In the genomic region with DNA sequence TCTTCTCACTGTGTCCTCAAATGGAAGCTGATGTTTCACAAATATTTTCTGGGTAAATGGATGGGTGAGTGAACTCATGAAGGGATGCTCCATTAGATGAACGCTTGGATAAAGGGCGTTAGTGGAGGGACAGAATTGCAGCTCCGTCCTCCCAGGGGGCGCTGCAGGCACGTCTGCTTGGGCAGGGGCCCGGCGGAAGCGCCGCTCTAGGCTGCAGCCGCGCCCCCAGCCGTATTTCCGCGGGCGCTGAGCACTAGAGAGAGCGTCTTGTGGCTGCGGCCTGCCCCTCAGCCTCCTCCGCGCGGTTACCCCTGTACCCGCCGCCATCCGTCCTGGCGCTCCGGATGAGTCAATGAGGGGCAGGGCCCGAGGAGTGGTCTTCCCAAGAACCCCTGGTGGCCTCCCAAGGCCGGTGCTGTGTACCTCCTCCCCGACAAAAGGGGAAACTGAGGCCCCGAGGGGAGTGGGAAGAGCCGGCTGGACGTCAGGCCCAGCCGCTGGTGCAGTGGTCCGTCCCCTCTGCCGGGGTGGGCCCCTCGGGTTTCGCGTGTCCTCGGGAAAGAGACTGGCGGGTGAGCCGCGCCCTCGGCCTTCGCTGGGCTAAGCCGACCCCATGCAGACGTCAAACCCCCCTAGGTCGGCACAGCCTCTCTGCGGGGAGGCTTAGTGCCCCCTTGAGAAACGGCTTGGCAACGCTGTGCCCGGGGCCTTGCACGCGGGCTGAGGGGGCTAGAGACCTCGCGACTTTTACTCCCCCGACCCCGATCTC, we compare ENCODE assay signal across 8 cellular contexts. TPM values are rescaled to one million over a fixed set of nuclear protein-coding genes. Genes with fewer than 3 reads are reported as not detected.
DNase-seq lines count a peak whose midpoint lies in the region; ATAC-seq and TF ChIP-seq lines count a peak whose summit lies in the region.

No MANE protein-coding gene starts in this region.

- H3K27me3 ChIP-seq in osteoblast (ENCODE audit: insufficient read depth, low read length) (no peaks in the 10 kb centered on the region), thoracic aorta (replicated peaks; ENCODE audit: insufficient read depth) (no peaks in the 10 kb centered on the region)

- H3K4me2 ChIP-seq in osteoblast (ENCODE audit: insufficient read depth, low read length) = peak overlapping the region; percentile 93

- H3K36me3 Mint-ChIP-seq in activated naive CD8-positive, alpha-beta T cell = peaks cover 12% of the 10 kb centered on the region

- intact Hi-C loops in head of caudate nucleus (cut with DNase I) = no loop called here

- peak; percentile 91 for TF ChIP-seq POLR2A in GM10847 (IDR thresholded peaks at IDR 0.05; ENCODE audit: extremely low read depth, insufficient read length)

- H3K9me3 ChIP-seq in osteoblast (ENCODE audit: low read depth, low read length) (no peaks in the 10 kb centered on the region), thoracic aorta (no peaks in the 10 kb centered on the region)

- no peaks in the 10 kb centered on the region for H3K27me3 Mint-ChIP-seq in activated naive CD8-positive, alpha-beta T cell

- H3K4me3 ChIP-seq in osteoblast (ENCODE audit: insufficient read depth, low read length) (peak overlapping the region; percentile 96), thoracic aorta (peak overlapping the region; percentile 84)

- H2AFZ ChIP-seq in osteoblast (ENCODE audit: low read length) = peak overlapping the region; percentile 92

- peaks cover 16% of the 10 kb centered on the region for H3K79me2 ChIP-seq in osteoblast (ENCODE audit: insufficient read depth, low read length)

- H3K36me3 ChIP-seq in osteoblast (ENCODE audit: insufficient read depth, low read length) (peaks cover 5% of the 10 kb centered on the region), thoracic aorta (peaks cover 12% of the 10 kb centered on the region)

- peaks cover 33% of the 10 kb centered on the region for H3K4me1 Mint-ChIP-seq in activated naive CD8-positive, alpha-beta T cell (ENCODE audit: low read depth)

- H3K4me1 ChIP-seq in osteoblast (ENCODE audit: insufficient read depth, low read length) (peaks cover 39% of the 10 kb centered on the region), thoracic aorta (ENCODE audit: control insufficient read depth in 1 of 2, low read depth in 2 of 2) (peaks cover 8 to 9% of the 10 kb centered on the region in 2 donors)

- H3K9me3 Mint-ChIP-seq in activated naive CD8-positive, alpha-beta T cell (ENCODE audit: low read depth) = no peaks in the 10 kb centered on the region

- peak; percentile 89 for TF ChIP-seq CTCF in osteoblast (IDR thresholded peaks at IDR 0.05; ENCODE audit: extremely low read depth, low read depth, low read length)
- peak; percentile 87 for TF ChIP-seq CTCF in thoracic aorta (IDR thresholded peaks at IDR 0.05)

- DNase-seq in NCI-H1105 (lab: John Stamatoyannopoulos, UW) = peak; percentile 91
- DNase-seq in head of caudate nucleus = peak; percentile 79 to 97 (median 93)
- peak; percentile 97 for DNase-seq in osteoblast (ENCODE audit: insufficient read length, low spot score, missing footprints)
- DNase-seq in thoracic aorta (ENCODE audit: low spot score) = peak; percentile 39

- H3K27ac Mint-ChIP-seq in activated naive CD8-positive, alpha-beta T cell = peak overlapping the region; percentile 85

- H3K27ac ChIP-seq in osteoblast (ENCODE audit: low read depth, low read length) = peak overlapping the region; percentile 81
- H3K27ac ChIP-seq in thoracic aorta = peak overlapping the region; percentile 72 to 77

- peak; percentile 80 for ATAC-seq in HG02623 (IDR thresholded peaks at IDR 0.05; ENCODE audit: unreplicated experiment)
- peak; percentile 96 for ATAC-seq in SK-N-SH treated with all-trans-retinoic acid at 6 μM for 48 hours
- ATAC-seq in thoracic aorta (ENCODE audit: insufficient number of reproducible peaks, low FRiP score, low read depth) = peak; percentile 69

- H3K4me3 Mint-ChIP-seq in activated naive CD8-positive, alpha-beta T cell = peak overlapping the region; percentile 77

- no peaks in the 10 kb centered on the region for H4K20me1 ChIP-seq in osteoblast (ENCODE audit: insufficient read depth, low read length)

TF ChIP-seq in SK-N-SH treated with all-trans-retinoic acid at 6 μM for 48 hours, 23 proteins besides CTCF, POLR2A, EP300 and RAD21:
- TF ChIP-seq POU6F1 (CRISPR knock-in tag; IDR thresholded peaks at IDR 0.05; ENCODE audit: borderline replicate concordance, low read depth) (0 out of 2 replicates have a peak, but pooled peaks have one; percentile 69), PPARA (CRISPR knock-in tag; IDR thresholded peaks at IDR 0.05; ENCODE audit: borderline replicate concordance) (no peak)
- TF ChIP-seq, protein P1, sequence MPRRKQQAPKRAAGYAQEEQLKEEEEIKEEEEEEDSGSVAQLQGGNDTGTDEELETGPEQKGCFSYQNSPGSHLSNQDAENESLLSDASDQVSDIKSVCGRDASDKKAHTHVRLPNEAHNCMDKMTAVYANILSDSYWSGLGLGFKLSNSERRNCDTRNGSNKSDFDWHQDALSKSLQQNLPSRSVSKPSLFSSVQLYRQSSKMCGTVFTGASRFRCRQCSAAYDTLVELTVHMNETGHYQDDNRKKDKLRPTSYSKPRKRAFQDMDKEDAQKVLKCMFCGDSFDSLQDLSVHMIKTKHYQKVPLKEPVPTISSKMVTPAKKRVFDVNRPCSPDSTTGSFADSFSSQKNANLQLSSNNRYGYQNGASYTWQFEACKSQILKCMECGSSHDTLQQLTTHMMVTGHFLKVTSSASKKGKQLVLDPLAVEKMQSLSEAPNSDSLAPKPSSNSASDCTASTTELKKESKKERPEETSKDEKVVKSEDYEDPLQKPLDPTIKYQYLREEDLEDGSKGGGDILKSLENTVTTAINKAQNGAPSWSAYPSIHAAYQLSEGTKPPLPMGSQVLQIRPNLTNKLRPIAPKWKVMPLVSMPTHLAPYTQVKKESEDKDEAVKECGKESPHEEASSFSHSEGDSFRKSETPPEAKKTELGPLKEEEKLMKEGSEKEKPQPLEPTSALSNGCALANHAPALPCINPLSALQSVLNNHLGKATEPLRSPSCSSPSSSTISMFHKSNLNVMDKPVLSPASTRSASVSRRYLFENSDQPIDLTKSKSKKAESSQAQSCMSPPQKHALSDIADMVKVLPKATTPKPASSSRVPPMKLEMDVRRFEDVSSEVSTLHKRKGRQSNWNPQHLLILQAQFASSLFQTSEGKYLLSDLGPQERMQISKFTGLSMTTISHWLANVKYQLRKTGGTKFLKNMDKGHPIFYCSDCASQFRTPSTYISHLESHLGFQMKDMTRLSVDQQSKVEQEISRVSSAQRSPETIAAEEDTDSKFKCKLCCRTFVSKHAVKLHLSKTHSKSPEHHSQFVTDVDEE (CRISPR knock-in tag; IDR thresholded peaks at IDR 0.05) = 0 out of 2 replicates have a peak, but pooled peaks have one; percentile 60

RNA-seq across cellular contexts. Expression of gene SNHG17, which starts 11.5 kb away (rescaled TPM):
- total RNA-seq in osteoblast (5.6 and 6.9 TPM in 2 replicates), thoracic aorta (10 to 100 TPM in 1 of 2 donors, 1 to 10 TPM in 1; 8.9 to 38.9 TPM)

RNA-seq across cellular contexts. Expression of gene RALGAPB, which starts 26.0 kb away (rescaled TPM):
- total RNA-seq in osteoblast = 42.7 and 43.6 TPM in 2 replicates
- total RNA-seq in thoracic aorta = 10 to 100 TPM; 50.2 to 51.5 TPM

Comparison
In these comparisons a context has a peak if more than half of its experiments do, and no peak if none do; other contexts are left out.
1. Peak in every context shown above with its lines: DNase-seq, ATAC-seq, H3K4me3 ChIP-seq and H3K27ac ChIP-seq.
2. DNase-seq: peak in every context shown above with its lines; median percentile 97 in osteoblast; 93 in head of caudate nucleus; 91 in NCI-H1105; 39 in thoracic aorta.